Comparison of ENCODE assay signal across 8 cellular contexts in the genomic region with DNA sequence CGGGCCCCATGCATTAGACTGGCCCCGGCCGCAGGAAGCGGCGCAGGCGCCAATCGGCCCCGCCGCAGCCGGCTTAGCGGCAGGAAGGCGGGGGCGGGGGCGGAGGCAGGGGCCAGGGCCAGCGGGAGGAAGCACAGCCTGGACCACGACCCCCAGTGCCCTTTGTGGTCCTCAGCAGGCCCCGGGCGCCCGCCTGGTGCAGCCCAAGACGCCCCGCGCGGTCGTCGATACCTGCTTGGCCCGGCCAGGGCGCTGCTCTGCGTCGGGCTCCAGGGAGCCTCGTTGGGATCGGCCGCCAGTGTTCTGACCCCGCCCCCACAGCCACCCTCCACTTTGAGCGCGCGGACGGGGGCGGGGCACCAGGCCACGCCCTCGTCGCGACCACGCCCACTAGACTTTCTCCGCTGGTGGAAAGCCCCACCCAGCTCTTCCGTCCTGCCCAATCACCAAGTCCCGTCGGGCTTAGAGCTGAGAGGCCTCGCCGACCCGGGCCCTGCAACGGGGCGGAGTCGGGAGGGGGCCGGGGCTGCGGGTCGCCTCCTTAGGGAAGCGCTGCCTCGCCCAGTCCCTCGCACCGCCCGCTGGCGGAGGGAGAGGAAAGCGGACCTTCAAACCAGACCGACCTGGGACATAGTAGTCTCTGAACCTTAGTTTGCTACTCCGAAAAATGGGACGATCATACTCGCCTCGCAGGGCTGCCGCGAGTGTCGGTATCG. TPM values are rescaled to one million over a fixed set of nuclear protein-coding genes. Genes with fewer than 3 reads are reported as not detected.
DNase-seq lines count a peak whose midpoint lies in the region; ATAC-seq and TF ChIP-seq lines count a peak whose summit lies in the region.

A gene with protein sequence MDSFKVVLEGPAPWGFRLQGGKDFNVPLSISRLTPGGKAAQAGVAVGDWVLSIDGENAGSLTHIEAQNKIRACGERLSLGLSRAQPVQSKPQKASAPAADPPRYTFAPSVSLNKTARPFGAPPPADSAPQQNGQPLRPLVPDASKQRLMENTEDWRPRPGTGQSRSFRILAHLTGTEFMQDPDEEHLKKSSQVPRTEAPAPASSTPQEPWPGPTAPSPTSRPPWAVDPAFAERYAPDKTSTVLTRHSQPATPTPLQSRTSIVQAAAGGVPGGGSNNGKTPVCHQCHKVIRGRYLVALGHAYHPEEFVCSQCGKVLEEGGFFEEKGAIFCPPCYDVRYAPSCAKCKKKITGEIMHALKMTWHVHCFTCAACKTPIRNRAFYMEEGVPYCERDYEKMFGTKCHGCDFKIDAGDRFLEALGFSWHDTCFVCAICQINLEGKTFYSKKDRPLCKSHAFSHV (minus strand): TSS at position 308 of the 716 bp plus-strand sequence. CDS start 1,092 bp downstream, outside the sequence.

- ATAC-seq in GM19395 (IDR thresholded peaks at IDR 0.05; ENCODE audit: unreplicated experiment) (peak; percentile 78), HG03565 (IDR thresholded peaks at IDR 0.05; ENCODE audit: unreplicated experiment) (peak; percentile 62), right lobe of liver (peak; percentile 89 to 94 (median 92))

- peaks cover 0 to 3% (median 0%) of the 10 kb centered on the region in 7 donors for H3K9me3 Mint-ChIP-seq in CD14-positive monocyte

- H3K27ac Mint-ChIP-seq in CD14-positive monocyte = peak within 1 kb of the TSS; percentile 90 to 99 (median 98)

- peaks cover 72% of the 10 kb centered on the region for H3K4me1 Mint-ChIP-seq in CD14-positive monocyte

- intact Hi-C loops in CD14-positive monocyte (cut with micrococcal nuclease) = loop anchor here (5.0 to 10.0 kb wide), 4 partner anchors 40 to 185 kb away; partner anchors contain the start of genes MXD3 (in 1 of the 2) and PFN3 (in 1 of the 2)
- intact Hi-C loops in right lobe of liver (cut with DNase I) = no loop called here

- TF ChIP-seq CTCF in CD14-positive monocyte (IDR thresholded peaks at IDR 0.05) (no peak), right lobe of liver (IDR thresholded peaks at IDR 0.05) (peak in 1 of 4 donors; percentile 17)

- H3K36me3 Mint-ChIP-seq in CD14-positive monocyte = peaks cover 14 to 19% of the 10 kb centered on the region in 2 donors

- H3K27me3 ChIP-seq in right lobe of liver = no peaks in the 10 kb centered on the region

- DNase-seq in CD14-positive monocyte (ENCODE audit: low spot score) (peak; percentile 95), NCI-H774 (lab: John Stamatoyannopoulos, UW) (peak; percentile 88), dermis microvascular lymphatic vessel endothelial cell (ENCODE audit: low read depth in 2 of 2) (peak; percentile 91 to 97), right lobe of liver (peak; percentile 96 to 97 (median 96))
- DNase-seq in activated CD4-positive, alpha-beta T cell treated with anti-CD3 and anti-CD28 coated beads, Interleukin-2, amount 50 U/mL, for 4 hours = peak; percentile 90
- DNase-seq in stimulated activated CD4-positive, alpha-beta T cell treated with anti-CD3 and anti-CD28 coated beads, Interleukin-4, amount 100 ng/mL, for 4 hours = peak; percentile 90 to 96

- H3K4me1 ChIP-seq in right lobe of liver = no peaks in the 10 kb centered on the region

- H3K9me3 ChIP-seq in right lobe of liver = no peaks in the 10 kb centered on the region

- H3K27ac ChIP-seq in right lobe of liver = peak within 1 kb of the TSS; percentile 56 to 84 (median 66)

- 0% methylated on average over 28 of the region's 72 CpGs for WGBS in right lobe of liver (ENCODE audit: insufficient coverage, low coverage, low lambda C conversion rate, missing lambda C conversion rate)

- TF ChIP-seq POLR2A in right lobe of liver (IDR thresholded peaks at IDR 0.05) = peak; percentile 97

- peaks cover 19 to 30% (median 21%) of the 10 kb centered on the region in 3 donors for H3K27me3 Mint-ChIP-seq in CD14-positive monocyte (ENCODE audit: low read depth in 3 of 3)

- H3K4me3 Mint-ChIP-seq in CD14-positive monocyte = peak within 1 kb of the TSS; percentile 78 to 88

- peak within 1 kb of the TSS; percentile 58 to 86 (median 64) for H3K4me3 ChIP-seq in right lobe of liver

- H3K36me3 ChIP-seq in right lobe of liver = no peaks in the 10 kb centered on the region

RNA-seq across cellular contexts. Expression of the gene that starts here (rescaled TPM):
- polyA plus RNA-seq in CD14-positive monocyte = 10 to 100 TPM; 21.6 to 27.2 TPM
- 31.5 and 53.2 TPM in 2 replicates for total RNA-seq in dermis microvascular lymphatic vessel endothelial cell
- 10 to 100 TPM in 4 of 6 experiments, 1 to 10 TPM in 2; 3.7 to 24.0 (median 13.6) TPM for total RNA-seq in right lobe of liver

Comparison
In these comparisons a context has a peak if more than half of its experiments do, and no peak if none do; other contexts are left out.
1. Peak in every context shown above with its lines: DNase-seq, ATAC-seq, H3K4me3 ChIP-seq and H3K27ac ChIP-seq.
2. intact Hi-C loops: an anchor here in CD14-positive monocyte (5.0 to 10.0 kb wide); none called in right lobe of liver.